17 cellular contexts compared by ENCODE assay signal in genomic region chr6:163940705-163941470, GRCh38.
DNase-seq lines count a peak whose midpoint lies in the region; ATAC-seq and TF ChIP-seq lines count a peak whose summit lies in the region.
"Had no signal": no experiment of that assay in that cellular context is flagged by ENCODE, and none has a peak within 500 bp of the region (broad histone marks: within the 10 kb centered on the region; RNA-seq: fewer than 3 reads in every experiment).

No MANE protein-coding gene starts in this region.

- H3K36me3 ChIP-seq in heart right ventricle: no peaks in the 10 kb centered on the region
- no peaks in the 10 kb centered on the region for H3K36me3 ChIP-seq in thoracic aorta
- no peaks in the 10 kb centered on the region for H3K36me3 ChIP-seq in left lung
- H3K36me3 ChIP-seq: neutrophil, transverse colon had no signal

- 62 to 73% methylated on average over 7 of the region's 7 CpGs for WGBS in heart right ventricle, 2 donors

- no peaks in the 10 kb centered on the region for H3K27me3 Mint-ChIP-seq in brain

- H3K9me3 Mint-ChIP-seq in brain: peaks cover 0 to 12% (median 2%) of the 10 kb centered on the region in 5 experiments

- H3K27me3 ChIP-seq in heart right ventricle (no peaks in the 10 kb centered on the region), layer of hippocampus (ENCODE audit: control insufficient read depth, insufficient read depth, low read length) (no peaks in the 10 kb centered on the region), thoracic aorta (replicated peaks; ENCODE audit: insufficient read depth) (no peaks in the 10 kb centered on the region), left lung (peaks cover 0 to 23% of the 10 kb centered on the region in 2 donors)
- H3K27me3 ChIP-seq: transverse colon had no signal

- ATAC-seq in heart right ventricle: peak in 1 of 8 donors; percentile 9
- ATAC-seq in thoracic aorta (ENCODE audit: insufficient number of reproducible peaks, low FRiP score, low read depth): no peak
- no peak for ATAC-seq in HG02642 (IDR thresholded peaks at IDR 0.05; ENCODE audit: poor library complexity, unreplicated experiment)
- no peak for ATAC-seq in left lung
- ATAC-seq: left colon had no signal

- DNase-seq in heart right ventricle: no peak
- DNase-seq in cardiac septum (ENCODE audit: low spot score): no peak
- no peak for DNase-seq in thoracic aorta (ENCODE audit: low spot score)
- DNase-seq in left lung: no peak
- DNase-seq in NCI-H128 (lab: John Stamatoyannopoulos, UW; ENCODE audit: unreplicated experiment): no peak
- DNase-seq: activated gamma-delta T cell treated with Interleukin-2 at 50 U/mL for 16 hours, activated T-cell treated with anti-CD3 and anti-CD28 coated beads for 4 hours, foreskin fibroblast, Kasumi-1, left colon, NCI-H1105 treated with DMSO at 0.1 percent for 48 hours, NCI-H510A treated with DMSO at 0.1 percent for 48 hours, transverse colon had no signal

- H3K4me3 ChIP-seq in heart right ventricle: peak overlapping the region in 5 of 10 donors; percentile 14 to 31 (median 24)
- H3K4me3 ChIP-seq in thoracic aorta: peak overlapping the region; percentile 27
- H3K4me3 ChIP-seq in left lung: no peak overlapping the region
- H3K4me3 ChIP-seq: transverse colon had no signal

- no peaks in the 10 kb centered on the region for H3K36me3 Mint-ChIP-seq in brain

- peak overlapping the region; percentile 86 to 98 (median 96) for H3K27ac Mint-ChIP-seq in brain

- peaks cover 61% of the 10 kb centered on the region for H3K4me1 Mint-ChIP-seq in brain

- peak overlapping the region in 9 of 10 donors; percentile 14 to 82 (median 73) for H3K27ac ChIP-seq in heart right ventricle
- peak overlapping the region; percentile 36 for H3K27ac ChIP-seq in layer of hippocampus (ENCODE audit: low read depth, low read length)
- H3K27ac ChIP-seq in thoracic aorta: no peak overlapping the region
- no peak overlapping the region for H3K27ac ChIP-seq in left lung
- H3K27ac ChIP-seq: neutrophil, transverse colon had no signal

- TF ChIP-seq CTCF in heart right ventricle (IDR thresholded peaks at IDR 0.05) (no peak), brain (conservative IDR thresholded peaks at IDR 0.05) (no peak), thoracic aorta (IDR thresholded peaks at IDR 0.05) (no peak), left lung (IDR thresholded peaks at IDR 0.05) (no peak)

- intact Hi-C loops in heart right ventricle (cut with DNase I) (loop anchor here in 4 of 10 donors (5.0 to 10.0 kb wide), 4 partner anchors 174 to 236 kb away; no protein-coding TSS in a partner anchor), cardiac septum (cut with DNase I) (no loop called here), left lung (cut with DNase I) (no loop called here)

- peak overlapping the region; percentile 44 to 76 (median 62) for H3K4me3 Mint-ChIP-seq in brain

- H3K4me1 ChIP-seq in heart right ventricle: peaks cover 0 to 58% (median 46%) of the 10 kb centered on the region in 9 donors
- peaks cover 7 to 18% of the 10 kb centered on the region in 2 donors for H3K4me1 ChIP-seq in thoracic aorta (ENCODE audit: control insufficient read depth in 1 of 2, low read depth in 2 of 2)
- no peaks in the 10 kb centered on the region for H3K4me1 ChIP-seq in left lung

- H3K9me3 ChIP-seq in heart right ventricle (no peaks in the 10 kb centered on the region), thoracic aorta (no peaks in the 10 kb centered on the region), left lung (no peaks in the 10 kb centered on the region)
- H3K9me3 ChIP-seq: neutrophil, transverse colon had no signal

Comparison
In these comparisons a context has a peak if more than half of its experiments do, and no peak if none do; other contexts are left out.
1. H3K27ac ChIP-seq: peak in heart right ventricle (9 of 10) and layer of hippocampus (single experiment); none in thoracic aorta (0 of 2) and left lung (0 of 2).